17 cellular contexts compared by ENCODE assay signal in the genomic region with DNA sequence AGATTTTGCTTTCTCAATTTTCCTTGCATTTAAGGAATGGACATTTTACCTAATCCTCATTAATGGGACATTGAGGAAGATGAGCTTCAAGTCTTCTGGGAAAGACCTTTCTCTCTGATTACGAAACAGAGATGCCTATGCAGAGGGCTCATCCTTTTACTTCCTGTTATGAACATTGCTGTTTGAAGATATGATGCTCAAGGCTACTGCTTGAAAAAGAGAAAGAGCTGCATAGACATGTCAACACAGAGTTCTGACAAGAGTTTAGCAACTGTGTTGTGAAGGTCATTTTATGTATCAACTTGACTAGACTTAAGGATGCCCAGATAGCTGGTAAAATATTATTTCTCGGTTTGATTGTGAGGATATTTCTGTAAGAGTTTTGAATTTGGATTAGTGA.
"Had no signal": no experiment of that assay in that cellular context is flagged by ENCODE, and none has a peak within 500 bp of the region (broad histone marks: within the 10 kb centered on the region; RNA-seq: fewer than 3 reads in every experiment).

No MANE protein-coding gene starts in this region.

- H3K27me3 ChIP-seq: dorsolateral prefrontal cortex, esophagus muscularis mucosa, foreskin keratinocyte, pancreas had no signal

- H3K36me3 ChIP-seq: esophagus muscularis mucosa, pancreas had no signal

- H3K9me3 ChIP-seq: esophagus muscularis mucosa, pancreas had no signal

- DNase-seq: cortex of kidney; dorsolateral prefrontal cortex; effector CD8-positive, alpha-beta T cell; hippocampal formation; kidney glomerular epithelial cell; mesendoderm; naive B cell; occipital lobe; pancreas; right cardiac atrium; stimulated activated CD4-positive, alpha-beta T cell treated with anti-CD3 and anti-CD28 coated beads, Interleukin-2, amount 100 ng/mL, for 48 hours; stimulated activated naive CD4-positive, alpha-beta T cell treated with Interleukin-2 at 50 U/mL for 16 hours; trophoblast cell had no signal

- H3K4me2 ChIP-seq: smooth muscle cell had no signal

- H3K4me3 ChIP-seq: dorsolateral prefrontal cortex, esophagus muscularis mucosa, pancreas, smooth muscle cell had no signal

- H3K27ac ChIP-seq: dorsolateral prefrontal cortex, epithelial cell of prostate, esophagus muscularis mucosa, foreskin keratinocyte, pancreas had no signal

- H3K4me1 ChIP-seq: esophagus muscularis mucosa, foreskin keratinocyte, pancreas had no signal
